Comparison of ENCODE assay signal across 1 cellular context in the genomic region with DNA sequence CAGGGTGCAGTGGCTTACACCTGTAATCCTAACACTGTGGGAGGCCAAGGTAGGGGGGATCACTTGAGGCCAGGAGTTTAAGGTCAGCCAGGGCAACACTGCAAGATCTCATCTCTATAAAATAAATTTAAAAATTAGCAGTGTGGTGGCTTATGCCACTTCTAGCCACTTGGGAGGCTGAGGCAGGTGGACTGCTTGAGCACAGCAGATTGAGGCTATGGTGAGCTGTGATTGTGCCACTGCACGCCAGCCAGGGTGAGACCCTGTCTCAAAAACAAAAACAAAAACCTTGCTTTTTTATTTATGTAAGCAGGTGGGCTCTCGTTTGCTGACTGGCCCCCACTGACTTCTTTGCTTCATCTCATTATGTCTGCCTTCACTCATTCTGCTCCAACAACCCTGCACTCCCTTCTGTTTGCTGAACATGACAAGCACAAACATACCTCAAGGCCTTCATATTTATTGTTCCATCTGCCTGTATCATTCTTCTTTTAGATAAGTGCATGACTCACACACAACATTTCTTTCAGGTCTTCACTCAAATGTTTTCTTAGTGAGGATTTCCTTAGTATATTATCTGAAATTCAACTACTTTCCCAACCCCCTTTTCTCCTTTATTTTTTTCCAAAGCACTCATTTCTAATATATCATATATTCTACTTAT.
TF ChIP-seq lines count a peak whose summit lies in the region.

No MANE protein-coding gene starts in this region.

TF ChIP-seq in SK-N-SH treated with all-trans-retinoic acid at 6 μM for 48 hours, 23 proteins besides CTCF, POLR2A, EP300 and RAD21 (continued from another document):
- TF ChIP-seq CSRNP3 (CRISPR knock-in tag; IDR thresholded peaks at IDR 0.05): no peak
- TF ChIP-seq ZFP3 (CRISPR knock-in tag; IDR thresholded peaks at IDR 0.05): no peak
